In genomic region chr20:48787861-48788375, GRCh38 we compare ENCODE assay signal across 8 cellular contexts. TPM values are rescaled to one million over a fixed set of nuclear protein-coding genes. Genes with fewer than 3 reads are reported as not detected.
DNase-seq lines count a peak whose midpoint lies in the region; ATAC-seq and TF ChIP-seq lines count a peak whose summit lies in the region.

No MANE protein-coding gene starts in this region.

- no peaks in the 10 kb centered on the region for H3K9me3 ChIP-seq in CD4-positive, alpha-beta T cell (ENCODE audit: control insufficient read depth, low read length)
- H3K9me3 ChIP-seq in HEK293 (ENCODE audit: control insufficient read depth, insufficient read depth, low read depth, low read length) = no peaks in the 10 kb centered on the region

- TF ChIP-seq CTCF in CD4-positive, alpha-beta T cell (IDR thresholded peaks at IDR 0.05) = no peak
- no peak for TF ChIP-seq CTCF in HEK293 (tag by site-specific recombination; IDR thresholded peaks at IDR 0.05)

- no peaks in the 10 kb centered on the region for H3K4me1 ChIP-seq in HEK293 (ENCODE audit: control insufficient read depth, insufficient read depth, low read length)

- peak overlapping the region; percentile 5 for H3K27ac Mint-ChIP-seq in CD4-positive, alpha-beta T cell

- DNase-seq in CD4-positive, alpha-beta T cell = no peak
- DNase-seq in SKM-1 treated with dmso at 0.1 percent for 144 hours (lab: John Stamatoyannopoulos, UW; ENCODE audit: unreplicated experiment) (peak; percentile 83), fibroblast of the conjunctiva (ENCODE audit: low read depth) (peak; percentile 46), NCI-H1694 (lab: John Stamatoyannopoulos, UW) (no peak), HK-2 (ENCODE audit: unreplicated experiment) (no peak)
- DNase-seq in stimulated activated CD4-positive, alpha-beta T cell treated with anti-CD3 and anti-CD28 coated beads, Interleukin-15, amount 100 ng/mL, for 24 hours = no peak

- H3K4me3 Mint-ChIP-seq in CD4-positive, alpha-beta T cell = no peak overlapping the region

- no peak overlapping the region for H3K4me3 ChIP-seq in HEK293 (ENCODE audit: low read depth, low read length)

- no peaks in the 10 kb centered on the region for H3K27me3 Mint-ChIP-seq in CD4-positive, alpha-beta T cell

- CTCF ChIA-PET in CD4-positive, alpha-beta T cell (lab: Charles Lee) = interaction anchor here (1.3 kb wide), 1 partner anchor 12 kb away, joined by 3 read pairs; no protein-coding TSS in a partner anchor
- CTCF ChIA-PET in HEK293 (lab: Yijun Ruan, JAX) = interaction anchor here (0.6 to 0.7 kb wide), 2 partner anchors 15 to 74 kb away, joined by 3 read pairs; no protein-coding TSS in a partner anchor

- H3K9me3 Mint-ChIP-seq in CD4-positive, alpha-beta T cell = no peaks in the 10 kb centered on the region

- POLR2A ChIA-PET in CD4-positive, alpha-beta T cell (lab: Charles Lee) = no interaction called here
- POLR2A ChIA-PET in HEK293 (lab: Yijun Ruan, JAX) = no interaction called here

- H3K36me3 Mint-ChIP-seq in CD4-positive, alpha-beta T cell (ENCODE audit: low read depth) = no peaks in the 10 kb centered on the region

- ATAC-seq in CD4-positive, alpha-beta T cell (ENCODE audit: poor library complexity) = no peak
- ATAC-seq in HG02840 (IDR thresholded peaks at IDR 0.05; ENCODE audit: low FRiP score, unreplicated experiment) = no peak

- H3K36me3 ChIP-seq in HEK293 (ENCODE audit: control insufficient read depth in 2 of 2, insufficient read depth in 1 of 2, low read length in 2 of 2) = no peaks in the 10 kb centered on the region

- no peaks in the 10 kb centered on the region for H3K27me3 ChIP-seq in CD4-positive, alpha-beta T cell (ENCODE audit: control insufficient read depth, insufficient read depth, low read length)

- peaks cover 55% of the 10 kb centered on the region for H3K4me1 Mint-ChIP-seq in CD4-positive, alpha-beta T cell (ENCODE audit: low read depth)

- intact Hi-C loops in CD4-positive, alpha-beta T cell (cut with DNase I, micrococcal nuclease) = no loop called here

- no peak overlapping the region for H3K27ac ChIP-seq in CD4-positive, alpha-beta T cell (ENCODE audit: low read depth, low read length)
- no peak overlapping the region for H3K27ac ChIP-seq in HEK293 (ENCODE audit: extremely low read depth, low read depth, low read length)

TF ChIP-seq in HEK293, 187 proteins besides CTCF, POLR2A, EP300 and RAD21:
- TF ChIP-seq ZNF174 (tag by site-specific recombination; IDR thresholded peaks at IDR 0.05) (no peak), ZNF548 (tag by site-specific recombination; IDR thresholded peaks at IDR 0.05) (no peak), ZNF449 (tag by site-specific recombination; IDR thresholded peaks at IDR 0.05) (peak; percentile 74; the same call in 1 of the 2 replicates), ZNF184 (tag by site-specific recombination; IDR thresholded peaks at IDR 0.05) (peak; percentile 15; the same call in 1 of the 2 replicates)

RNA-seq across cellular contexts. Expression of gene PREX1, which starts 39.9 kb away (rescaled TPM):
- total RNA-seq in CD4-positive, alpha-beta T cell = 10 to 100 TPM; 73.9 to 74.5 TPM

Comparison
In these comparisons a context has a peak if more than half of its experiments do, and no peak if none do; other contexts are left out.
1. DNase-seq: peak in SKM-1 treated with dmso at 0.1 percent for 144 hours (single experiment) and fibroblast of the conjunctiva (single experiment); none in CD4-positive, alpha-beta T cell (0 of 10), stimulated activated CD4-positive, alpha-beta T cell treated with anti-CD3 and anti-CD28 coated beads, Interleukin-15, amount 100 ng/mL, for 24 hours (single experiment), NCI-H1694 (single experiment) and HK-2 (single experiment).